1 cellular context compared by ENCODE assay signal in genomic region chr17:44776628-44777393, GRCh38.
TF ChIP-seq lines count a peak whose summit lies in the region.

No MANE protein-coding gene starts in this region.

TF ChIP-seq in GM23338, 12 proteins besides CTCF, POLR2A, EP300 and RAD21 (continued from another document):
- TF ChIP-seq ZNF462 (CRISPR knock-in tag; IDR thresholded peaks at IDR 0.05) (no peak), REST (IDR thresholded peaks at IDR 0.05; ENCODE audit: unreplicated experiment) (no peak), CREB1 (CRISPR knock-in tag; IDR thresholded peaks at IDR 0.05; ENCODE audit: low read depth) (no peak), JUNB (IDR thresholded peaks at IDR 0.05; ENCODE audit: unreplicated experiment) (no peak), NANOG (IDR thresholded peaks at IDR 0.05; ENCODE audit: borderline replicate concordance) (no peak), STAT1 (IDR thresholded peaks at IDR 0.05; ENCODE audit: unreplicated experiment) (no peak)
TF ChIP-seq in GM23338: peak in this region for 0.
